ENCODE assay signal across 7 cellular contexts in the genomic region with DNA sequence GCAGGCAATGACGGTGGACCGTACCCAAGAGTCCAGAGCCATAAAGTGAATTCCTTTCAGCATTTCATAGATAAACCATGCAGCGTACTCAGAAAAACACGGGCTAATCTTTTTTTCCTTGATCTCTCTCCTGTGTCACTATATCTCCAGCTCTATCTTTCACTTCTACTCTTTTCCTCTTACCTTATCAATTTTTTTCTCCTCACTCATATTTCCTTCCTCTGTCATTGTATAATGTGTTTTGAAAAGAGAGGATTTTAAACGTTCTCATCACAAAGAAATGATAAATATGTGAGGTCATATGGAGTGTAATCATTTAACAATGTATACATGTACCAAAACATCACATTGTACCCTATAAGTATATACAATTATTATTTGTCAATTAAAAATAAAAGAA.
"Had no signal": no experiment of that assay in that cellular context is flagged by ENCODE, and none has a peak within 500 bp of the region (broad histone marks: within the 10 kb centered on the region; RNA-seq: fewer than 3 reads in every experiment).

No MANE protein-coding gene starts in this region.

- H3K4me3 ChIP-seq: K562 had no signal

- H3K27ac ChIP-seq: HL-60 had no signal

- FAIRE-seq: HepG2, HTR-8/SVneo, K562 had no signal

- ATAC-seq: HepG2, K562 had no signal

- DNase-seq: IMR-90, KBM-7, KG1 had no signal
